7 cellular contexts compared by ENCODE assay signal in genomic region chr10:119933179-119933578, GRCh38. TPM values are rescaled to one million over a fixed set of nuclear protein-coding genes. Genes with fewer than 3 reads are reported as not detected.
A peak's percentile ranks its signal among the peaks of the same experiment; 100 is the strongest.
DNase-seq lines count a peak whose midpoint lies in the region; ATAC-seq and TF ChIP-seq lines count a peak whose summit lies in the region.

No MANE protein-coding gene starts in this region.

- no peak for TF ChIP-seq POLR2A in body of pancreas (IDR thresholded peaks at IDR 0.05)

- no peak overlapping the region for H2AK5ac ChIP-seq in neuronal stem cell (ENCODE audit: low read depth, low read length)

- H4K8ac ChIP-seq in neuronal stem cell (ENCODE audit: low read depth, low read length), result no peak overlapping the region

- TF ChIP-seq CTCF in GM12873 (IDR thresholded peaks at IDR 0.05; ENCODE audit: insufficient read depth, low read depth, low read length, missing control alignments) (peak; percentile 17), body of pancreas (IDR thresholded peaks at IDR 0.05) (peak in 4 of 7 experiments; percentile 4 to 18 (median 10))

- no peak overlapping the region for H2AFZ ChIP-seq in neuronal stem cell (ENCODE audit: low read length)

- peak; percentile 4 for DNase-seq in MV-4-11 (lab: John Stamatoyannopoulos, UW)
- no peak for DNase-seq in body of pancreas
- peak; percentile 54 for DNase-seq in neuronal stem cell (ENCODE audit: low spot score)
- DNase-seq in natural killer cell treated with Interleukin-12 subunit alpha and Interleukin-12 subunit beta and Interleukin-15 and Interleukin-18, amount 100 ng/mL, for 72 hours (ENCODE audit: low spot score), result no peak
- no peak for DNase-seq in cardiac septum (ENCODE audit: low spot score)
- no peak for DNase-seq in activated gamma-delta T cell (lab: John Stamatoyannopoulos, UW)

- H3K9ac ChIP-seq in neuronal stem cell (ENCODE audit: low read depth, low read length, poor library complexity), result no peak overlapping the region

- peaks cover 0 to 2% of the 10 kb centered on the region in 2 donors for H3K4me1 Mint-ChIP-seq in natural killer cell treated with Interleukin-12 subunit alpha and Interleukin-12 subunit beta and Interleukin-15 and Interleukin-18, amount 100 ng/mL, for 72 hours (ENCODE audit: low read depth in 2 of 2)

- H3K4me3 ChIP-seq in body of pancreas (no peak overlapping the region), neuronal stem cell (ENCODE audit: low read length in 2 of 2) (no peak overlapping the region)

- H3K27ac ChIP-seq in body of pancreas, result no peak overlapping the region
- no peak overlapping the region for H3K27ac ChIP-seq in neuronal stem cell (replicated peaks; ENCODE audit: low read length)

- no peak overlapping the region for H2BK120ac ChIP-seq in neuronal stem cell (ENCODE audit: low read depth, low read length)

- no peak overlapping the region for H2BK12ac ChIP-seq in neuronal stem cell (ENCODE audit: low read length)

- no peaks in the 10 kb centered on the region for H3K4me1 ChIP-seq in body of pancreas
- H3K4me1 ChIP-seq in neuronal stem cell (ENCODE audit: control insufficient read depth in 2 of 2, insufficient read depth in 1 of 2, low read depth in 1 of 2, low read length in 2 of 2), result peaks cover 0 to 9% of the 10 kb centered on the region in 2 donors

- no peak overlapping the region for H2BK15ac ChIP-seq in neuronal stem cell (ENCODE audit: low read length)

- H3K18ac ChIP-seq in neuronal stem cell (ENCODE audit: low read length), result no peak overlapping the region

- intact Hi-C loops in body of pancreas (cut with DNase I), result no loop called here
- intact Hi-C loops in cardiac septum (cut with DNase I), result no loop called here

- H3K23ac ChIP-seq in neuronal stem cell (ENCODE audit: low read depth, low read length, poor library complexity), result no peak overlapping the region

- no peaks in the 10 kb centered on the region for H3K9me3 Mint-ChIP-seq in natural killer cell treated with Interleukin-12 subunit alpha and Interleukin-12 subunit beta and Interleukin-15 and Interleukin-18, amount 100 ng/mL, for 72 hours

- H3K4me3 Mint-ChIP-seq in natural killer cell treated with Interleukin-12 subunit alpha and Interleukin-12 subunit beta and Interleukin-15 and Interleukin-18, amount 100 ng/mL, for 72 hours, result no peak overlapping the region

- no peak overlapping the region for H4K91ac ChIP-seq in neuronal stem cell (ENCODE audit: low read depth, low read length, poor library complexity)

- no peak overlapping the region for H2BK5ac ChIP-seq in neuronal stem cell (ENCODE audit: low read length)

- H3K4ac ChIP-seq in neuronal stem cell (ENCODE audit: low read length), result no peak overlapping the region

- no peak for ATAC-seq in body of pancreas
- ATAC-seq in natural killer cell treated with Interleukin-12 subunit alpha and Interleukin-12 subunit beta and Interleukin-15 and Interleukin-18, amount 100 ng/mL, for 72 hours, result no peak

- WGBS in body of pancreas, 2 donors, result 56 to 66% methylated on average over 3 of the region's 3 CpGs
- WGBS in neuronal stem cell (ENCODE audit: extremely low coverage in 2 of 2, insufficient read length in 2 of 2, insufficient replicate concordance in 1 of 2), 2 donors, result no CpG with 5 or more reads among the region's 3 CpGs

- H3K36me3 ChIP-seq in body of pancreas (replicated peaks in 1 of 2; ENCODE audit: insufficient read depth in 1 of 2, low read depth in 2 of 2) (peaks cover 0 to 18% of the 10 kb centered on the region in 2 donors), neuronal stem cell (replicated peaks in 1 of 2; ENCODE audit: control insufficient read depth in 2 of 2, insufficient read depth in 2 of 2, low read length in 2 of 2) (peaks cover 8 to 87% of the 10 kb centered on the region in 2 donors)

- no peak overlapping the region for H3K4me2 ChIP-seq in neuronal stem cell (ENCODE audit: insufficient read depth, low read length, poor library complexity, severe bottlenecking)

- H3K27me3 ChIP-seq in body of pancreas (no peaks in the 10 kb centered on the region), neuronal stem cell (ENCODE audit: control insufficient read depth in 3 of 3, insufficient read depth in 3 of 3, low read depth in 1 of 3, low read length in 3 of 3) (no peaks in the 10 kb centered on the region)

- H3K14ac ChIP-seq in neuronal stem cell (ENCODE audit: low read length), result no peak overlapping the region

- H3K36me3 Mint-ChIP-seq in natural killer cell treated with Interleukin-12 subunit alpha and Interleukin-12 subunit beta and Interleukin-15 and Interleukin-18, amount 100 ng/mL, for 72 hours, result peaks cover 29% of the 10 kb centered on the region

- H3K9me3 ChIP-seq in body of pancreas (no peaks in the 10 kb centered on the region), neuronal stem cell (replicated peaks in 1 of 2; ENCODE audit: control insufficient read depth in 2 of 2, insufficient read depth in 1 of 2, low read depth in 1 of 2, low read length in 2 of 2) (no peaks in the 10 kb centered on the region)

- H3K27me3 Mint-ChIP-seq in natural killer cell treated with Interleukin-12 subunit alpha and Interleukin-12 subunit beta and Interleukin-15 and Interleukin-18, amount 100 ng/mL, for 72 hours, result no peaks in the 10 kb centered on the region

- H3K27ac Mint-ChIP-seq in natural killer cell treated with Interleukin-12 subunit alpha and Interleukin-12 subunit beta and Interleukin-15 and Interleukin-18, amount 100 ng/mL, for 72 hours, result no peak overlapping the region

- H3K79me1 ChIP-seq in neuronal stem cell (ENCODE audit: low read depth, low read length), result no peaks in the 10 kb centered on the region

RNA-seq across cellular contexts. Expression of gene SEC23IP, which starts 40.6 kb away (rescaled TPM):
- 10 to 100 TPM; 10.1 to 24.1 TPM for total RNA-seq in body of pancreas
- 50.7 TPM for polyA plus RNA-seq in neuronal stem cell (2013, experiment 1 of 2)
- polyA plus RNA-seq in neuronal stem cell (2013, experiment 2 of 2), result 59.6 TPM
- 10 to 100 TPM; 77.7 to 98.7 TPM for total RNA-seq in natural killer cell treated with Interleukin-12 subunit alpha and Interleukin-12 subunit beta and Interleukin-15 and Interleukin-18, amount 100 ng/mL, for 72 hours
- total RNA-seq in cardiac septum, result 30.7 TPM

Comparison
In these comparisons a context has a peak if more than half of its experiments do, and no peak if none do; other contexts are left out.
1. DNase-seq: peak in MV-4-11 (single experiment) and neuronal stem cell (single experiment); none in body of pancreas (0 of 4), natural killer cell treated with Interleukin-12 subunit alpha and Interleukin-12 subunit beta and Interleukin-15 and Interleukin-18, amount 100 ng/mL, for 72 hours (single experiment), cardiac septum (single experiment) and activated gamma-delta T cell (single experiment).